ENCODE assay signal across 14 cellular contexts in the genomic region with DNA sequence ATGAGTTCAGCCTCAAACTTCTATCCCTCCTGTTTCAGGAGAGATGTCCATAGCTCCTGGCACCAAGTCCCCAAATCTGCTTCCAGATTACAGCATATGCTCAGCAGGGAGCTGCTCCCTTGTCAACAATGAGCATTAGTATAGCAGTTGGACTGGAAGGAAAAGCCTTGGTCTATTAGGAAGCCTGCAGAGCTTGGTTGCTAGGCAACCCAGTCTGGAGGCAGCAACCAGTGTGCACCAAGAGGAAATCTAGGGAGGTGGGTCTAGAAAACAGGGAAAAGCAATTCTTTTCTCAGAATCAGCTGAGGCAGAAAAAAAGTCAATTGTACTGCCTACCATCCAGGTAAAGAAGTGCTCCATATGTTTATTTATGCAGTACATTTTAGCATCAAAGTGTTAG.
DNase-seq lines count a peak whose midpoint lies in the region; TF ChIP-seq lines count a peak whose summit lies in the region.
"Had no signal": no experiment of that assay in that cellular context is flagged by ENCODE, and none has a peak within 500 bp of the region (broad histone marks: within the 10 kb centered on the region; RNA-seq: fewer than 3 reads in every experiment).

No MANE protein-coding gene starts in this region.

- H3K27me3 ChIP-seq in adrenal gland = no peaks in the 10 kb centered on the region
- H3K27me3 ChIP-seq: foreskin keratinocyte had no signal

- H3K4me3 Mint-ChIP-seq in activated T-helper 2 cell treated with anti-CD3 and anti-CD28 coated beads, Interferon-gamma antibody, Interleukin-2, Interleukin-4, amounts not matched to agents 10 μg/mL and 5 μg/mL and 100 μg/mL, durations not matched to agents 14 hours and 24 hours and 36 hours (ENCODE audit: low read depth) = no peak overlapping the region
- H3K4me3 Mint-ChIP-seq: B cell had no signal

- no peak for TF ChIP-seq CTCF in adrenal gland (IDR thresholded peaks at IDR 0.05)

- H3K27ac ChIP-seq in adrenal gland = no peak overlapping the region
- H3K27ac ChIP-seq: foreskin keratinocyte had no signal

- no peaks in the 10 kb centered on the region for H3K4me1 ChIP-seq in adrenal gland (replicated peaks in 1 of 2)
- H3K4me1 ChIP-seq: foreskin keratinocyte, HAP-1 had no signal

- H3K27ac Mint-ChIP-seq in activated T-helper 2 cell treated with anti-CD3 and anti-CD28 coated beads, Interferon-gamma antibody, Interleukin-2, Interleukin-4, amounts not matched to agents 10 μg/mL and 5 μg/mL and 100 μg/mL, durations not matched to agents 14 hours and 24 hours and 36 hours = no peak overlapping the region
- H3K27ac Mint-ChIP-seq: B cell had no signal

- intact Hi-C loops in adrenal gland (cut with DNase I) = no loop called here
- intact Hi-C loops in activated T-helper 2 cell treated with anti-CD3 and anti-CD28 coated beads, Interferon-gamma antibody, Interleukin-2, Interleukin-4, amounts not matched to agents 10 μg/mL and 5 μg/mL and 100 μg/mL, durations not matched to agents 14 hours and 24 hours and 36 hours (cut with micrococcal nuclease) = no loop called here

- H3K9me3 ChIP-seq in adrenal gland (replicated peaks in 1 of 3) = no peaks in the 10 kb centered on the region
- H3K9me3 ChIP-seq: HAP-1 had no signal

- no peak overlapping the region for H3K4me3 ChIP-seq in adrenal gland
- H3K4me3 ChIP-seq: HAP-1 had no signal

- H3K27me3 Mint-ChIP-seq in activated T-helper 2 cell treated with anti-CD3 and anti-CD28 coated beads, Interferon-gamma antibody, Interleukin-2, Interleukin-4, amounts not matched to agents 10 μg/mL and 5 μg/mL and 100 μg/mL, durations not matched to agents 14 hours and 24 hours and 36 hours (ENCODE audit: low read depth) = no peaks in the 10 kb centered on the region
- H3K27me3 Mint-ChIP-seq: B cell had no signal

- DNase-seq in COR-L47 (lab: John Stamatoyannopoulos, UW) (peak; percentile 94), NCI-H187 treated with DMSO at 0.1 percent for 48 hours (lab: John Stamatoyannopoulos, UW) (peak; percentile 32), adrenal gland (peak in 4 of 7 donors; percentile 11 to 52 (median 16)), kidney tubule cell (ENCODE audit: low spot score) (peak; percentile 17), germinal center (ENCODE audit: low spot score) (no peak), AG20443 (ENCODE audit: low spot score) (no peak)
- no peak for DNase-seq in activated T-helper 2 cell treated with anti-CD3 and anti-CD28 coated beads, Interferon-gamma antibody, Interleukin-2, Interleukin-4, amounts not matched to agents 10 μg/mL and 5 μg/mL and 100 μg/mL, durations not matched to agents 14 hours and 24 hours and 36 hours (ENCODE audit: low spot score)
- no peak for DNase-seq in NK-92 treated with Interleukin-12 subunit alpha and Interleukin-12 subunit beta, amount 100 ng/mL, for 24 hours (lab: John Stamatoyannopoulos, UW)
- DNase-seq: activated CD4-positive, alpha-beta T cell treated with anti-CD3 and anti-CD28 coated beads for 48 hours; activated gamma-delta T cell treated with Interleukin-2 at 50 U/mL for 16 hours; cortex of kidney; foreskin keratinocyte had no signal

- H3K9me3 Mint-ChIP-seq in activated T-helper 2 cell treated with anti-CD3 and anti-CD28 coated beads, Interferon-gamma antibody, Interleukin-2, Interleukin-4, amounts not matched to agents 10 μg/mL and 5 μg/mL and 100 μg/mL, durations not matched to agents 14 hours and 24 hours and 36 hours = no peaks in the 10 kb centered on the region

- H3K36me3 Mint-ChIP-seq in activated T-helper 2 cell treated with anti-CD3 and anti-CD28 coated beads, Interferon-gamma antibody, Interleukin-2, Interleukin-4, amounts not matched to agents 10 μg/mL and 5 μg/mL and 100 μg/mL, durations not matched to agents 14 hours and 24 hours and 36 hours (ENCODE audit: low read depth) = no peaks in the 10 kb centered on the region

- no peaks in the 10 kb centered on the region for H3K4me1 Mint-ChIP-seq in activated T-helper 2 cell treated with anti-CD3 and anti-CD28 coated beads, Interferon-gamma antibody, Interleukin-2, Interleukin-4, amounts not matched to agents 10 μg/mL and 5 μg/mL and 100 μg/mL, durations not matched to agents 14 hours and 24 hours and 36 hours (ENCODE audit: low read depth)
- H3K4me1 Mint-ChIP-seq: B cell had no signal

- no peak for TF ChIP-seq POLR2A in adrenal gland (IDR thresholded peaks at IDR 0.05)

- no peaks in the 10 kb centered on the region for H3K36me3 ChIP-seq in adrenal gland (replicated peaks in 1 of 2)
- H3K36me3 ChIP-seq: HAP-1 had no signal

Comparison
In these comparisons a context has a peak if more than half of its experiments do, and no peak if none do; other contexts are left out.
1. DNase-seq: peak in COR-L47 (single experiment), NCI-H187 treated with DMSO at 0.1 percent for 48 hours (single experiment), adrenal gland (4 of 7) and kidney tubule cell (single experiment); none in germinal center (single experiment), activated T-helper 2 cell treated with anti-CD3 and anti-CD28 coated beads, Interferon-gamma antibody, Interleukin-2, Interleukin-4, amounts not matched to agents 10 μg/mL and 5 μg/mL and 100 μg/mL, durations not matched to agents 14 hours and 24 hours and 36 hours (single experiment), AG20443 (single experiment) and NK-92 treated with Interleukin-12 subunit alpha and Interleukin-12 subunit beta, amount 100 ng/mL, for 24 hours (single experiment).